14 cellular contexts compared by ENCODE assay signal in genomic region chr14:65604946-65605345, GRCh38.
DNase-seq lines count a peak whose midpoint lies in the region; ATAC-seq and TF ChIP-seq lines count a peak whose summit lies in the region.
"Had no signal": no experiment of that assay in that cellular context is flagged by ENCODE, and none has a peak within 500 bp of the region (broad histone marks: within the 10 kb centered on the region; RNA-seq: fewer than 3 reads in every experiment).

No MANE protein-coding gene starts in this region.

- H3K9me3 Mint-ChIP-seq in MCF 10A (ENCODE audit: unreplicated experiment) = no peaks in the 10 kb centered on the region
- no peaks in the 10 kb centered on the region for H3K9me3 Mint-ChIP-seq in stimulated activated naive B cell treated with anti-CD40 and anti-IgM and Interleukin-4, amounts not matched to agents 10 μg/mL and 1 μg/mL and 100 μg/mL, for 72 hours
- H3K9me3 Mint-ChIP-seq: activated T-cell treated with anti-CD3 and anti-CD28 coated beads, Interleukin-2, amount 50 U/mL, for 4 hours; IgD-negative memory B cell; naive B cell had no signal

- H3K36me3 Mint-ChIP-seq in MCF 10A (ENCODE audit: insufficient read depth, unreplicated experiment) = no peaks in the 10 kb centered on the region
- H3K36me3 Mint-ChIP-seq in stimulated activated naive B cell treated with anti-CD40 and anti-IgM and Interleukin-4, amounts not matched to agents 10 μg/mL and 1 μg/mL and 100 μg/mL, for 72 hours = peaks cover 0 to 3% of the 10 kb centered on the region in 2 donors
- H3K36me3 Mint-ChIP-seq: IgD-negative memory B cell, naive B cell had no signal

- peak; percentile 26 for TF ChIP-seq CTCF in MCF 10A (IDR thresholded peaks at IDR 0.05; ENCODE audit: unreplicated experiment)
- no peak for TF ChIP-seq CTCF in breast epithelium (IDR thresholded peaks at IDR 0.05)
- TF ChIP-seq CTCF in choroid plexus epithelial cell (conservative IDR thresholded peaks at IDR 0.05; ENCODE audit: low read depth, low read length) = peak; percentile 44

- CTCF ChIA-PET in MCF 10A (lab: Yijun Ruan, JAX) = no interaction called here

- no TSS peak for BruUV-seq in MCF 10A (replicated peaks; lab: Mats Ljungman, UMichigan)

- ATAC-seq in stimulated activated naive B cell treated with anti-CD40 and anti-IgM and Interleukin-4, amounts not matched to agents 10 μg/mL and 1 μg/mL and 100 μg/mL, for 72 hours (replicated peaks) = peak; percentile 31 to 34
- ATAC-seq: activated T-cell treated with anti-CD3 and anti-CD28 coated beads, Interleukin-2, amount 50 U/mL, for 4 hours had no signal

- H3K9me3 ChIP-seq in breast epithelium = no peaks in the 10 kb centered on the region
- no peaks in the 10 kb centered on the region for H3K9me3 ChIP-seq in HAP-1

- no peaks in the 10 kb centered on the region for H3K36me3 ChIP-seq in breast epithelium
- no peaks in the 10 kb centered on the region for H3K36me3 ChIP-seq in HAP-1 (replicated peaks)

- H3K4me1 ChIP-seq in breast epithelium = no peaks in the 10 kb centered on the region
- no peaks in the 10 kb centered on the region for H3K4me1 ChIP-seq in HAP-1

- intact Hi-C loops in MCF 10A (cut with micrococcal nuclease) = loop anchor here (1.0 kb wide), 1 partner anchor 441 kb away; no protein-coding TSS in a partner anchor
- intact Hi-C loops in breast epithelium (cut with DNase I; ENCODE audit: low total_unique reads) = no loop called here

- no peak for TF ChIP-seq POLR2A in breast epithelium (IDR thresholded peaks at IDR 0.05)

- no peaks in the 10 kb centered on the region for H3K27me3 ChIP-seq in breast epithelium
- H3K27me3 ChIP-seq in HAP-1 (ENCODE audit: low read depth) = no peaks in the 10 kb centered on the region

- POLR2A ChIA-PET in MCF 10A (lab: Yijun Ruan, JAX) = no interaction called here

- DNase-seq in MCF 10A (ENCODE audit: unreplicated experiment) (peak; percentile 6), breast epithelium (ENCODE audit: low spot score in 2 of 2) (no peak), NCI-H69 (lab: John Stamatoyannopoulos, UW) (peak; percentile 20), choroid plexus epithelial cell (ENCODE audit: low read depth) (peak; percentile 23), HuH-7 (ENCODE audit: low spot score) (no peak), HAP-1 (ENCODE audit: low spot score in 2 of 2) (no peak)
- no peak for DNase-seq in stimulated activated naive B cell treated with anti-CD40 and anti-IgM and Interleukin-4, amounts not matched to agents 10 μg/mL and 1 μg/mL and 100 μg/mL, for 72 hours
- DNase-seq in activated CD4-positive, alpha-beta T cell treated with anti-CD3 and anti-CD28 coated beads, Interleukin-2, amount 50 U/mL, for 1 hour = no peak
- DNase-seq: activated T-cell treated with anti-CD3 and anti-CD28 coated beads, Interleukin-2, amount 50 U/mL, for 4 hours; amniotic stem cell; kidney glomerular epithelial cell; NCI-H1694 had no signal

- H3K4me1 Mint-ChIP-seq in MCF 10A (ENCODE audit: insufficient read depth, unreplicated experiment) = no peaks in the 10 kb centered on the region
- H3K4me1 Mint-ChIP-seq in stimulated activated naive B cell treated with anti-CD40 and anti-IgM and Interleukin-4, amounts not matched to agents 10 μg/mL and 1 μg/mL and 100 μg/mL, for 72 hours = peaks cover 2 to 6% of the 10 kb centered on the region in 2 donors

- H3K27ac Mint-ChIP-seq in MCF 10A (ENCODE audit: low read depth, unreplicated experiment) = no peak overlapping the region
- H3K27ac Mint-ChIP-seq in stimulated activated naive B cell treated with anti-CD40 and anti-IgM and Interleukin-4, amounts not matched to agents 10 μg/mL and 1 μg/mL and 100 μg/mL, for 72 hours = no peak overlapping the region

- in situ Hi-C loops in HAP-1 (cut with MboI; ENCODE audit: low sequenced_read_pairs) = no loop called here

- H3K4me3 Mint-ChIP-seq in MCF 10A (ENCODE audit: unreplicated experiment) = no peak overlapping the region
- no peak overlapping the region for H3K4me3 Mint-ChIP-seq in stimulated activated naive B cell treated with anti-CD40 and anti-IgM and Interleukin-4, amounts not matched to agents 10 μg/mL and 1 μg/mL and 100 μg/mL, for 72 hours
- H3K4me3 Mint-ChIP-seq: activated T-cell treated with anti-CD3 and anti-CD28 coated beads, Interleukin-2, amount 50 U/mL, for 4 hours had no signal

- no peak overlapping the region for H3K27ac ChIP-seq in breast epithelium

- no peak overlapping the region for H3K4me3 ChIP-seq in breast epithelium
- H3K4me3 ChIP-seq in choroid plexus epithelial cell (ENCODE audit: low read depth, low read length) = no peak overlapping the region
- no peak overlapping the region for H3K4me3 ChIP-seq in HAP-1

- H3K27me3 Mint-ChIP-seq in MCF 10A (ENCODE audit: insufficient read depth, unreplicated experiment) = no peaks in the 10 kb centered on the region
- H3K27me3 Mint-ChIP-seq in stimulated activated naive B cell treated with anti-CD40 and anti-IgM and Interleukin-4, amounts not matched to agents 10 μg/mL and 1 μg/mL and 100 μg/mL, for 72 hours = no peaks in the 10 kb centered on the region
- H3K27me3 Mint-ChIP-seq: IgD-negative memory B cell, naive B cell had no signal

Comparison
In these comparisons a context has a peak if more than half of its experiments do, and no peak if none do; other contexts are left out.
1. DNase-seq: peak in MCF 10A (single experiment), NCI-H69 (single experiment) and choroid plexus epithelial cell (single experiment); none in breast epithelium (0 of 2), stimulated activated naive B cell treated with anti-CD40 and anti-IgM and Interleukin-4, amounts not matched to agents 10 μg/mL and 1 μg/mL and 100 μg/mL, for 72 hours (single experiment), HuH-7 (single experiment), HAP-1 (0 of 2) and activated CD4-positive, alpha-beta T cell treated with anti-CD3 and anti-CD28 coated beads, Interleukin-2, amount 50 U/mL, for 1 hour (single experiment).
2. CTCF ChIP-seq: peak in MCF 10A (single experiment) and choroid plexus epithelial cell (single experiment); none in breast epithelium (0 of 3).